In genomic region chr19:14149011-14149410, GRCh38 we compare ENCODE assay signal across 9 cellular contexts. TPM values are rescaled to one million over a fixed set of nuclear protein-coding genes. Genes with fewer than 3 reads are reported as not detected.
DNase-seq lines count a peak whose midpoint lies in the region; ATAC-seq and TF ChIP-seq lines count a peak whose summit lies in the region.
"Had no signal": no experiment of that assay in that cellular context is flagged by ENCODE, and none has a peak within 500 bp of the region (broad histone marks: within the 10 kb centered on the region; RNA-seq: fewer than 3 reads in every experiment).

No MANE protein-coding gene starts in this region.

- H4K5ac ChIP-seq in IMR-90 (ENCODE audit: low read depth, low read length), result no peak overlapping the region; the same call in 1 of the 2 replicates

- peak overlapping the region; percentile 78 for H2AFZ ChIP-seq in IMR-90 (replicated peaks; ENCODE audit: low read length, poor library complexity)

- no TSS peak for BruUV-seq in IMR-90 (replicated peaks; lab: Mats Ljungman, UMichigan)

- no peak overlapping the region for H3K4me2 ChIP-seq in IMR-90 (ENCODE audit: low read depth, low read length)

- peaks cover 5% of the 10 kb centered on the region; the same call in 1 of the 2 replicates for H3K4me1 ChIP-seq in IMR-90 (ENCODE audit: control insufficient read depth, insufficient read depth, low read length)
- H3K4me1 ChIP-seq in left lung, result peaks cover 18 to 52% of the 10 kb centered on the region in 2 donors
- H3K4me1 ChIP-seq in subcutaneous abdominal adipose tissue (ENCODE audit: control insufficient read depth in 5 of 5, insufficient read depth in 5 of 5, low read length in 5 of 5), result peaks cover 2 to 39% (median 30%) of the 10 kb centered on the region in 5 donors

- no peak overlapping the region for H3K23ac ChIP-seq in IMR-90 (ENCODE audit: low read depth, low read length)

- no peak for DNase-seq in IMR-90
- DNase-seq in activated naive CD8-positive, alpha-beta T cell treated with anti-CD3 and anti-CD28 coated beads, Interleukin-2, amount 10 ng/mL, durations not matched to agents 7 days and 5 days, result no peak
- peak in 1 of 2 donors; percentile 57 for DNase-seq in left lung
- no peak for DNase-seq in kidney tubule cell (ENCODE audit: low spot score)
- DNase-seq: GDM1, kidney glomerular epithelial cell had no signal

- no peak overlapping the region for H4K91ac ChIP-seq in IMR-90 (ENCODE audit: insufficient read depth, low read depth, low read length)

- H3K9me3 Mint-ChIP-seq in activated naive CD8-positive, alpha-beta T cell treated with anti-CD3 and anti-CD28 coated beads, Interleukin-2, amount 10 ng/mL, durations not matched to agents 7 days and 5 days, result no peaks in the 10 kb centered on the region

- WGBS in IMR-90 (ENCODE audit: extremely low coverage in 2 of 2, insufficient read length in 1 of 2), 2 experiments, result no CpG with 5 or more reads among the region's 10 CpGs

- no peak for TF ChIP-seq RAD21 in IMR-90 (IDR thresholded peaks at IDR 0.05; ENCODE audit: low read length)

- H3K27ac Mint-ChIP-seq in activated naive CD8-positive, alpha-beta T cell treated with anti-CD3 and anti-CD28 coated beads, Interleukin-2, amount 10 ng/mL, durations not matched to agents 7 days and 5 days, result peak overlapping the region; percentile 91

- H2BK120ac ChIP-seq in IMR-90 (ENCODE audit: low read depth, low read length), result no peak overlapping the region

- peaks cover 25% of the 10 kb centered on the region for H3K4me1 Mint-ChIP-seq in activated naive CD8-positive, alpha-beta T cell treated with anti-CD3 and anti-CD28 coated beads, Interleukin-2, amount 10 ng/mL, durations not matched to agents 7 days and 5 days

- CTCF ChIA-PET in IMR-90 (lab: Yijun Ruan, JAX), result interaction anchor here (1.3 to 1.8 kb wide), 3 partner anchors 9 to 258 kb away, joined by 3 to 7 read pairs (median 5); no protein-coding TSS in a partner anchor

- H2BK15ac ChIP-seq in IMR-90 (ENCODE audit: low read depth, low read length), result no peak overlapping the region

- H3K9me3 ChIP-seq in IMR-90 (ENCODE audit: control insufficient read depth, insufficient read depth, low read length) (no peaks in the 10 kb centered on the region), left lung (no peaks in the 10 kb centered on the region), subcutaneous abdominal adipose tissue (ENCODE audit: control insufficient read depth in 5 of 5, low read length in 5 of 5) (no peaks in the 10 kb centered on the region)

- H4K8ac ChIP-seq in IMR-90 (ENCODE audit: low read depth in 2 of 2, low read length in 2 of 2), result peak overlapping the region in 1 of 2 experiments; percentile 3; a peak in 1 of 4 replicates

- no peak for TF ChIP-seq POLR2A in IMR-90 (IDR thresholded peaks at IDR 0.05; ENCODE audit: low read depth, low read length)

- no peak overlapping the region for H3K4me3 ChIP-seq in IMR-90 (ENCODE audit: insufficient read depth, low read depth, low read length)
- no peak overlapping the region for H3K4me3 ChIP-seq in left lung
- peak overlapping the region in 3 of 5 donors; percentile 36 to 39 (median 38) for H3K4me3 ChIP-seq in subcutaneous abdominal adipose tissue (ENCODE audit: low read depth in 1 of 5, low read length in 5 of 5)

- in situ Hi-C loops in IMR-90 (cut with MboI; ENCODE audit: low sequenced_read_pairs), result no loop called here

- H3K36me3 Mint-ChIP-seq in activated naive CD8-positive, alpha-beta T cell treated with anti-CD3 and anti-CD28 coated beads, Interleukin-2, amount 10 ng/mL, durations not matched to agents 7 days and 5 days, result peaks cover 1% of the 10 kb centered on the region

- H3K36me3 ChIP-seq in IMR-90 (ENCODE audit: control insufficient read depth, insufficient read depth, low read length) (no peaks in the 10 kb centered on the region), left lung (peaks cover 0 to 21% of the 10 kb centered on the region in 2 donors), subcutaneous abdominal adipose tissue (ENCODE audit: control insufficient read depth in 5 of 5, insufficient read depth in 5 of 5, low read length in 5 of 5) (peaks cover 0 to 20% (median 17%) of the 10 kb centered on the region in 5 donors)

- H4K20me1 ChIP-seq in IMR-90 (ENCODE audit: insufficient read depth, low read length), result peaks cover 14% of the 10 kb centered on the region; the same call in 1 of the 2 replicates

- H3K9me1 ChIP-seq in IMR-90 (ENCODE audit: insufficient read depth, low read length), result no peaks in the 10 kb centered on the region

- H2BK20ac ChIP-seq in IMR-90 (ENCODE audit: low read depth, low read length), result no peak overlapping the region

- dilution Hi-C loops in IMR-90 (cut with HindIII; ENCODE audit: low sequenced_read_pairs, unreplicated experiment), result no loop called here

- H3K27me3 ChIP-seq in IMR-90 (ENCODE audit: control insufficient read depth, insufficient read depth, low read length), result no peaks in the 10 kb centered on the region
- H3K27me3 ChIP-seq in left lung, result no peaks in the 10 kb centered on the region
- H3K27me3 ChIP-seq in subcutaneous abdominal adipose tissue (ENCODE audit: control insufficient read depth in 5 of 5, insufficient read depth in 4 of 5, low read length in 5 of 5), result no peaks in the 10 kb centered on the region

- no peak for ATAC-seq in IMR-90 (ENCODE audit: low read depth)
- no peak for ATAC-seq in activated naive CD8-positive, alpha-beta T cell treated with anti-CD3 and anti-CD28 coated beads, Interleukin-2, amount 10 ng/mL, durations not matched to agents 7 days and 5 days (ENCODE audit: low read depth)
- no peak for ATAC-seq in left lung
- no peak for ATAC-seq in HG03175 (IDR thresholded peaks at IDR 0.05; ENCODE audit: unreplicated experiment)
- no peak for ATAC-seq in GM21786 (IDR thresholded peaks at IDR 0.05; ENCODE audit: unreplicated experiment)

- peak overlapping the region; percentile 75 for H3K4me3 Mint-ChIP-seq in activated naive CD8-positive, alpha-beta T cell treated with anti-CD3 and anti-CD28 coated beads, Interleukin-2, amount 10 ng/mL, durations not matched to agents 7 days and 5 days

- no peak overlapping the region for H3K4ac ChIP-seq in IMR-90 (ENCODE audit: low read depth, low read length)

- POLR2A ChIA-PET in IMR-90 (lab: Charles Lee; ENCODE audit: unreplicated experiment), result no interaction called here
- POLR2A ChIA-PET in activated naive CD8-positive, alpha-beta T cell treated with anti-CD3 and anti-CD28 coated beads, Interleukin-2, amount 10 ng/mL, durations not matched to agents 7 days and 5 days (lab: Charles Lee), result interaction anchor here (0.7 to 6.6 kb wide), 5 partner anchors 9 to 112 kb away, joined by 3 to 47 read pairs (median 5); partner anchors contain the start of gene ASF1B

- intact Hi-C loops in IMR-90 (cut with micrococcal nuclease), result loop anchor here (2.0 kb wide), 1 partner anchor 258 kb away; no protein-coding TSS in a partner anchor
- intact Hi-C loops in left lung (cut with DNase I), result loop anchor here in 1 of 2 donors (5.0 kb wide), 1 partner anchor 198 kb away; no protein-coding TSS in a partner anchor

- H3K27me3 Mint-ChIP-seq in activated naive CD8-positive, alpha-beta T cell treated with anti-CD3 and anti-CD28 coated beads, Interleukin-2, amount 10 ng/mL, durations not matched to agents 7 days and 5 days, result no peaks in the 10 kb centered on the region

- H3K9ac ChIP-seq in IMR-90 (ENCODE audit: low read depth, low read length) (no peak overlapping the region), subcutaneous abdominal adipose tissue (ENCODE audit: low read length in 5 of 5) (peak overlapping the region in 2 of 5 donors; percentile 38 to 44)

- H3K56ac ChIP-seq in IMR-90 (ENCODE audit: extremely low read depth, insufficient read depth, low read length), result no peak overlapping the region

- TF ChIP-seq CTCF in IMR-90 (conservative IDR thresholded peaks at IDR 0.05; ENCODE audit: low read depth, low read length) (no peak), left lung (IDR thresholded peaks at IDR 0.05) (no peak)

- no peak overlapping the region for H2BK5ac ChIP-seq in IMR-90 (ENCODE audit: low read depth, low read length, poor library complexity, severe bottlenecking)

- H2AK5ac ChIP-seq in IMR-90 (ENCODE audit: low read depth, low read length), result no peak overlapping the region

- peak overlapping the region; percentile 58 for H2AK9ac ChIP-seq in IMR-90 (replicated peaks; ENCODE audit: low read depth, low read length, poor library complexity)

- H3K18ac ChIP-seq in IMR-90 (ENCODE audit: low read depth, low read length), result no peak overlapping the region

- peaks cover 5 to 20% of the 10 kb centered on the region in 2 experiments; a peak in 3 of 4 replicates for H3K79me1 ChIP-seq in IMR-90 (ENCODE audit: low read depth in 1 of 2, low read length in 2 of 2)

- H3K27ac ChIP-seq in IMR-90 (ENCODE audit: insufficient read depth, low read length), result no peak overlapping the region
- H3K27ac ChIP-seq in left lung, result peak overlapping the region; percentile 76 to 80
- H3K27ac ChIP-seq in subcutaneous abdominal adipose tissue (ENCODE audit: low read depth, low read length), result peak overlapping the region; percentile 18

- H3K14ac ChIP-seq in IMR-90 (replicated peaks; ENCODE audit: low read depth, low read length), result no peak overlapping the region

RNA-seq across cellular contexts. Expression of gene ASF1B, which starts 12.6 kb away (rescaled TPM):
- total RNA-seq in IMR-90 (2012; rRNA removed) (10.4 and 13.1 TPM in 2 replicates), left lung (10 to 100 TPM; 10.5 to 11.4 TPM)
- 11.3 and 12.1 TPM in 2 replicates for polyA plus RNA-seq in IMR-90 (2012; rRNA removed)
- 16.3 and 18.8 TPM in 2 replicates for polyA plus RNA-seq in IMR-90 (2012; cell fraction: cytosol; rRNA removed)
- 3.4 and 7.9 TPM in 2 replicates for polyA plus RNA-seq in IMR-90 (2012; cell fraction: nucleus; rRNA removed; ENCODE audit: low replicate concordance)
- total RNA-seq in activated naive CD8-positive, alpha-beta T cell treated with anti-CD3 and anti-CD28 coated beads, Interleukin-2, amount 10 ng/mL, durations not matched to agents 7 days and 5 days, result 10 to 100 TPM; 75.3 to 82.4 TPM

RNA-seq across cellular contexts. Expression of gene PRKACA, which starts 31.4 kb away (rescaled TPM):
- 18.1 TPM in 2 replicates for total RNA-seq in IMR-90 (2012; rRNA removed)
- 67.1 and 94.5 TPM in 2 replicates for polyA plus RNA-seq in IMR-90 (2012; rRNA removed)
- polyA plus RNA-seq in IMR-90 (2012; cell fraction: cytosol; rRNA removed), result 79.9 and 102 TPM in 2 replicates
- polyA plus RNA-seq in IMR-90 (2012; cell fraction: nucleus; rRNA removed; ENCODE audit: low replicate concordance), result 44.8 and 64.7 TPM in 2 replicates
- total RNA-seq in activated naive CD8-positive, alpha-beta T cell treated with anti-CD3 and anti-CD28 coated beads, Interleukin-2, amount 10 ng/mL, durations not matched to agents 7 days and 5 days, result 10 to 100 TPM; 64.1 to 66.9 TPM
- 100 to 1,000 TPM in 1 of 2 donors, 10 to 100 TPM in 1; 81.5 to 118 TPM for total RNA-seq in left lung

RNA-seq across cellular contexts. Expression of gene ADGRL1, which starts 57.0 kb away (rescaled TPM):
- 0.72 and 1.4 TPM in 2 replicates for total RNA-seq in IMR-90 (2012; rRNA removed)
- polyA plus RNA-seq in IMR-90 (2012; rRNA removed), result 2.2 and 2.4 TPM in 2 replicates
- polyA plus RNA-seq in IMR-90 (2012; cell fraction: cytosol; rRNA removed), result 0.78 and 3.2 TPM in 2 replicates
- polyA plus RNA-seq in IMR-90 (2012; cell fraction: nucleus; rRNA removed; ENCODE audit: low replicate concordance), result 5.8 and 14.9 TPM in 2 replicates
- total RNA-seq in activated naive CD8-positive, alpha-beta T cell treated with anti-CD3 and anti-CD28 coated beads, Interleukin-2, amount 10 ng/mL, durations not matched to agents 7 days and 5 days, result 10 to 100 TPM; 15.0 to 16.4 TPM
- total RNA-seq in left lung, result 10 to 100 TPM; 26.4 to 26.7 TPM

RNA-seq across cellular contexts. Expression of gene SAMD1, which starts 58.5 kb away (rescaled TPM):
- 6.5 and 7.5 TPM in 2 replicates for total RNA-seq in IMR-90 (2012; rRNA removed)
- polyA plus RNA-seq in IMR-90 (2012; rRNA removed), result 14.1 and 16.3 TPM in 2 replicates
- 13.3 and 22.9 TPM in 2 replicates for polyA plus RNA-seq in IMR-90 (2012; cell fraction: cytosol; rRNA removed)
- polyA plus RNA-seq in IMR-90 (2012; cell fraction: nucleus; rRNA removed; ENCODE audit: low replicate concordance), result 23.0 and 32.5 TPM in 2 replicates
- 10 to 100 TPM; 58.3 to 65.6 TPM for total RNA-seq in activated naive CD8-positive, alpha-beta T cell treated with anti-CD3 and anti-CD28 coated beads, Interleukin-2, amount 10 ng/mL, durations not matched to agents 7 days and 5 days
- 10 to 100 TPM; 40.4 to 56.9 TPM for total RNA-seq in left lung

Comparison
In these comparisons a context has a peak if more than half of its experiments do, and no peak if none do; other contexts are left out.
1. H3K4me3 ChIP-seq: peak in subcutaneous abdominal adipose tissue (3 of 5); none in IMR-90 (single experiment) and left lung (0 of 2).